In genomic region chr16:83402160-83402794, GRCh38 we compare ENCODE assay signal across 24 cellular contexts.
A peak's percentile ranks its signal among the peaks of the same experiment; 100 is the strongest.
DNase-seq lines count a peak whose midpoint lies in the region; ATAC-seq and TF ChIP-seq lines count a peak whose summit lies in the region.
"Had no signal": no experiment of that assay in that cellular context is flagged by ENCODE, and none has a peak within 500 bp of the region (broad histone marks: within the 10 kb centered on the region; RNA-seq: fewer than 3 reads in every experiment).

No MANE protein-coding gene starts in this region.

- peaks cover 16% of the 10 kb centered on the region for H3K4me1 ChIP-seq in ACC112 (ENCODE audit: control insufficient read depth, insufficient read depth, low read length, unreplicated experiment)
- no peaks in the 10 kb centered on the region for H3K4me1 ChIP-seq in H9 (ENCODE audit: insufficient read depth, low read length)
- peaks cover 31% of the 10 kb centered on the region for H3K4me1 ChIP-seq in foreskin keratinocyte
- peaks cover 3 to 11% of the 10 kb centered on the region in 2 donors for H3K4me1 ChIP-seq in ascending aorta
- H3K4me1 ChIP-seq: psoas muscle, stomach, vagina had no signal

- H3K4ac ChIP-seq in H9 (ENCODE audit: low read depth, low read length): no peak overlapping the region

- peak overlapping the region; percentile 62 for H3K27ac ChIP-seq in ACC112 (ENCODE audit: low read depth, low read length)
- no peak overlapping the region for H3K27ac ChIP-seq in H9 (ENCODE audit: insufficient read length, low read depth, low read length)
- no peak overlapping the region for H3K27ac ChIP-seq in WERI-Rb-1
- H3K27ac ChIP-seq in foreskin keratinocyte: peak overlapping the region; percentile 5
- H3K27ac ChIP-seq in ascending aorta: no peak overlapping the region
- H3K27ac ChIP-seq: gastroesophageal sphincter, PC-9, psoas muscle, stomach, vagina had no signal

- no peak overlapping the region for H3K27ac Mint-ChIP-seq in H9
- H3K27ac Mint-ChIP-seq in activated CD4-positive, alpha-beta memory T cell treated with anti-CD3 and anti-CD28 coated beads for 36 hours: no peak overlapping the region
- H3K27ac Mint-ChIP-seq: activated naive CD8-positive, alpha-beta T cell treated with anti-CD3 and anti-CD28 coated beads for 36 hours; activated T-cell treated with anti-CD3 and anti-CD28 coated beads, Interleukin-2, amount 50 U/mL, for 24 hours; effector memory CD8-positive, alpha-beta T cell; naive thymus-derived CD8-positive, alpha-beta T cell had no signal

- no peaks in the 10 kb centered on the region for H3K79me1 ChIP-seq in H9 (ENCODE audit: insufficient read depth, low read depth, low read length, poor library complexity, severe bottlenecking)

- no peak overlapping the region for H3K9ac ChIP-seq in H9 (ENCODE audit: extremely low read depth, insufficient read length, low read length)

- no peak overlapping the region for H2BK5ac ChIP-seq in H9 (ENCODE audit: insufficient read length, low read length)

- H3K14ac ChIP-seq in H9 (ENCODE audit: insufficient read depth, low read length): no peak overlapping the region

- H3K4me1 Mint-ChIP-seq in H9: no peaks in the 10 kb centered on the region
- no peaks in the 10 kb centered on the region for H3K4me1 Mint-ChIP-seq in activated CD4-positive, alpha-beta memory T cell treated with anti-CD3 and anti-CD28 coated beads for 36 hours (ENCODE audit: low read depth)
- H3K4me1 Mint-ChIP-seq: activated naive CD8-positive, alpha-beta T cell treated with anti-CD3 and anti-CD28 coated beads for 36 hours; naive thymus-derived CD8-positive, alpha-beta T cell had no signal

- no CpG with 5 or more reads among the region's 6 CpGs for WGBS in H9 (ENCODE audit: extremely low coverage, insufficient read length, low lambda C conversion rate)

- H3K36me3 ChIP-seq in ACC112 (ENCODE audit: insufficient read depth, low read length) (no peaks in the 10 kb centered on the region), WERI-Rb-1 (no peaks in the 10 kb centered on the region), ascending aorta (no peaks in the 10 kb centered on the region)
- H3K36me3 ChIP-seq: gastroesophageal sphincter, stomach, vagina had no signal

- no peak overlapping the region for H4K5ac ChIP-seq in H9 (ENCODE audit: insufficient read length, low read depth, low read length)

- no peak overlapping the region for H2BK12ac ChIP-seq in H9 (ENCODE audit: insufficient read length, low read depth, low read length)

- H2BK15ac ChIP-seq in H9 (ENCODE audit: low read depth, low read length): no peak overlapping the region

- TF ChIP-seq CTCF in H9 (conservative IDR thresholded peaks at IDR 0.05) (peak; percentile 60), WERI-Rb-1 (IDR thresholded peaks at IDR 0.05; ENCODE audit: low read depth, low read length) (0 out of 2 replicates have a peak, but pooled peaks have one; percentile 9), foreskin keratinocyte (conservative IDR thresholded peaks at IDR 0.05) (peak; percentile 70), ascending aorta (IDR thresholded peaks at IDR 0.05) (no peak)

- DNase-seq in H9 (no peak), WERI-Rb-1 (no peak), foreskin keratinocyte (peak; percentile 88 to 93), ascending aorta (ENCODE audit: low spot score in 2 of 2) (no peak)
- DNase-seq in activated naive CD4-positive, alpha-beta T cell treated with anti-CD3 and anti-CD28 coated beads, Interleukin-2, amount 50 U/mL, for 16 hours: no peak
- DNase-seq in activated CD4-positive, alpha-beta memory T cell treated with anti-CD3 and anti-CD28 coated beads for 36 hours: no peak
- DNase-seq: ACHN; activated CD4-positive, alpha-beta T cell treated with anti-CD3 and anti-CD28 coated beads, Interleukin-2, amount 50 U/mL, for 1 hour; activated naive CD8-positive, alpha-beta T cell treated with anti-CD3 and anti-CD28 coated beads for 36 hours; activated T-cell treated with anti-CD3 and anti-CD28 coated beads, Interleukin-2, amount 50 U/mL, for 24 hours; caudate nucleus; effector memory CD8-positive, alpha-beta T cell; GOT3; naive thymus-derived CD8-positive, alpha-beta T cell; NCI-H187 treated with DMSO at 0.1 percent for 48 hours; NCI-H510A; PC-9; psoas muscle; stimulated activated CD4-positive, alpha-beta T cell treated with anti-CD3 and anti-CD28 coated beads, Interleukin-15, amount 100 ng/mL, for 24 hours; stomach had no signal

- peak; percentile 79 for ATAC-seq in foreskin keratinocyte
- ATAC-seq in GM19463 (IDR thresholded peaks at IDR 0.05; ENCODE audit: unreplicated experiment): no peak
- ATAC-seq: effector memory CD8-positive, alpha-beta T cell; gastroesophageal sphincter; naive thymus-derived CD8-positive, alpha-beta T cell; psoas muscle had no signal

- H3K56ac ChIP-seq in H9 (ENCODE audit: insufficient read length, low read depth, low read length): no peak overlapping the region

- H3K18ac ChIP-seq in H9 (ENCODE audit: insufficient read length, low read depth, low read length): no peak overlapping the region

- no peaks in the 10 kb centered on the region; a peak in 1 of 7 replicates for H3K36me3 Mint-ChIP-seq in H9 (ENCODE audit: insufficient read depth in 1 of 3, low read depth in 3 of 3)
- H3K36me3 Mint-ChIP-seq in activated CD4-positive, alpha-beta memory T cell treated with anti-CD3 and anti-CD28 coated beads for 36 hours: no peaks in the 10 kb centered on the region
- H3K36me3 Mint-ChIP-seq: activated naive CD8-positive, alpha-beta T cell treated with anti-CD3 and anti-CD28 coated beads for 36 hours; naive thymus-derived CD8-positive, alpha-beta T cell had no signal

- no peak overlapping the region for H3K4me3 ChIP-seq in ACC112 (ENCODE audit: low read depth, low read length)
- no peak overlapping the region for H3K4me3 ChIP-seq in WERI-Rb-1 (ENCODE audit: low read depth, low read length)
- H3K4me3 ChIP-seq in ascending aorta: no peak overlapping the region
- H3K4me3 ChIP-seq: gastroesophageal sphincter, PC-9, psoas muscle, stomach, vagina had no signal

- H4K20me1 ChIP-seq in H9 (ENCODE audit: control insufficient read depth, insufficient read depth, insufficient read length): no peaks in the 10 kb centered on the region

- no peaks in the 10 kb centered on the region for H3K23me2 ChIP-seq in H9 (ENCODE audit: insufficient read length, low read depth, low read length, poor library complexity, severe bottlenecking)

- H3K9me3 Mint-ChIP-seq in H9: peaks cover 0 to 5% of the 10 kb centered on the region in 2 experiments; a peak in 2 of 5 replicates
- H3K9me3 Mint-ChIP-seq in activated CD4-positive, alpha-beta memory T cell treated with anti-CD3 and anti-CD28 coated beads for 36 hours: peaks cover 4% of the 10 kb centered on the region
- H3K9me3 Mint-ChIP-seq: activated T-cell treated with anti-CD3 and anti-CD28 coated beads, Interleukin-2, amount 50 U/mL, for 24 hours had no signal

- H4K91ac ChIP-seq in H9 (ENCODE audit: insufficient read length, low read depth, low read length): no peak overlapping the region

- H3K27me3 ChIP-seq in ACC112 (ENCODE audit: insufficient read depth, low read length) (no peaks in the 10 kb centered on the region), H9 (ENCODE audit: insufficient read depth, low read length) (no peaks in the 10 kb centered on the region), WERI-Rb-1 (ENCODE audit: insufficient read depth, low read depth, severe bottlenecking) (no peaks in the 10 kb centered on the region), foreskin keratinocyte (no peaks in the 10 kb centered on the region), ascending aorta (no peaks in the 10 kb centered on the region)
- H3K27me3 ChIP-seq: vagina had no signal

- peaks cover 5% of the 10 kb centered on the region for H3K27me3 Mint-ChIP-seq in H9 (ENCODE audit: low read depth)
- H3K27me3 Mint-ChIP-seq in activated CD4-positive, alpha-beta memory T cell treated with anti-CD3 and anti-CD28 coated beads for 36 hours: no peaks in the 10 kb centered on the region
- H3K27me3 Mint-ChIP-seq: activated T-cell treated with anti-CD3 and anti-CD28 coated beads, Interleukin-2, amount 50 U/mL, for 24 hours had no signal

- POLR2A ChIA-PET in activated CD4-positive, alpha-beta memory T cell treated with anti-CD3 and anti-CD28 coated beads for 36 hours (lab: Charles Lee): no interaction called here

- no peak overlapping the region for H3K4me2 ChIP-seq in H9 (ENCODE audit: insufficient read depth, insufficient read length, low read length)
- H3K4me2 ChIP-seq: PC-9 had no signal

- H2BK20ac ChIP-seq in H9 (ENCODE audit: low read depth, low read length, poor library complexity, severe bottlenecking): no peak overlapping the region

- H3K9me3 ChIP-seq in H9 (ENCODE audit: control insufficient read depth, low read depth, low read length): no peaks in the 10 kb centered on the region
- no peaks in the 10 kb centered on the region for H3K9me3 ChIP-seq in WERI-Rb-1 (ENCODE audit: severe bottlenecking)
- H3K9me3 ChIP-seq in ascending aorta: no peaks in the 10 kb centered on the region
- H3K9me3 ChIP-seq: gastroesophageal sphincter, psoas muscle, vagina had no signal

- no peaks in the 10 kb centered on the region for H3K79me2 ChIP-seq in ACC112 (ENCODE audit: control insufficient read depth, insufficient read depth, low read length, unreplicated experiment)
- H3K79me2 ChIP-seq in H9 (ENCODE audit: insufficient read depth, low read length): no peaks in the 10 kb centered on the region

- H3T11ph ChIP-seq in H9 (ENCODE audit: low read length): no peak overlapping the region

- CTCF ChIA-PET in activated CD4-positive, alpha-beta memory T cell treated with anti-CD3 and anti-CD28 coated beads for 36 hours (lab: Charles Lee): no interaction called here

- no peak overlapping the region for H2AFZ ChIP-seq in ACC112 (ENCODE audit: low read length, unreplicated experiment)
- H2AFZ ChIP-seq in H9 (ENCODE audit: low read length): no peak overlapping the region
- H2AFZ ChIP-seq: PC-9 had no signal

- no peak overlapping the region for H4K8ac ChIP-seq in H9 (replicated peaks; ENCODE audit: insufficient read length, low read depth, low read length)

- no peak overlapping the region for H2AK5ac ChIP-seq in H9 (ENCODE audit: insufficient read length, low read length)

- no peak overlapping the region for H3K23ac ChIP-seq in H9 (ENCODE audit: insufficient read length, low read depth, low read length)

- intact Hi-C loops in activated CD4-positive, alpha-beta memory T cell treated with anti-CD3 and anti-CD28 coated beads for 36 hours (cut with micrococcal nuclease): no loop called here
- intact Hi-C loops in ascending aorta (cut with DNase I): no loop called here

- no peak overlapping the region for H3K4me3 Mint-ChIP-seq in H9
- no peak overlapping the region for H3K4me3 Mint-ChIP-seq in activated CD4-positive, alpha-beta memory T cell treated with anti-CD3 and anti-CD28 coated beads for 36 hours
- H3K4me3 Mint-ChIP-seq: activated naive CD8-positive, alpha-beta T cell treated with anti-CD3 and anti-CD28 coated beads for 36 hours; activated T-cell treated with anti-CD3 and anti-CD28 coated beads, Interleukin-2, amount 50 U/mL, for 24 hours; effector memory CD8-positive, alpha-beta T cell; naive thymus-derived CD8-positive, alpha-beta T cell had no signal

- no peak overlapping the region for H2BK120ac ChIP-seq in H9 (ENCODE audit: low read depth, low read length, poor library complexity, severe bottlenecking)

Comparison
In these comparisons a context has a peak if more than half of its experiments do, and no peak if none do; other contexts are left out.
1. H3K27ac ChIP-seq: peak in ACC112 (single experiment) and foreskin keratinocyte (single experiment); none in H9 (single experiment), WERI-Rb-1 (single experiment) and ascending aorta (0 of 2).
2. DNase-seq: peak in foreskin keratinocyte (2 of 2); none in H9 (single experiment), WERI-Rb-1 (single experiment), activated naive CD4-positive, alpha-beta T cell treated with anti-CD3 and anti-CD28 coated beads, Interleukin-2, amount 50 U/mL, for 16 hours (single experiment), activated CD4-positive, alpha-beta memory T cell treated with anti-CD3 and anti-CD28 coated beads for 36 hours (single experiment) and ascending aorta (0 of 2).
3. CTCF ChIP-seq: peak in H9 (single experiment), WERI-Rb-1 (single experiment) and foreskin keratinocyte (single experiment); none in ascending aorta (0 of 3).